1 cellular context compared by ENCODE assay signal in genomic region chr6:155248021-155249001, GRCh38.
TF ChIP-seq lines count a peak whose summit lies in the region.

No MANE protein-coding gene starts in this region.

TF ChIP-seq in H1, 55 proteins besides CTCF, POLR2A, EP300 and RAD21:
- TF ChIP-seq SP1 (IDR thresholded peaks at IDR 0.05; ENCODE audit: low read depth, low read length) (0 out of 2 replicates have a peak, but pooled peaks have one; percentile 11), NRF1 (IDR thresholded peaks at IDR 0.05; ENCODE audit: low read depth, low read length) (no peak), KDM5A (IDR thresholded peaks at IDR 0.05; ENCODE audit: low read length) (no peak), GABPA (IDR thresholded peaks at IDR 0.05; ENCODE audit: borderline replicate concordance, insufficient read depth, low read length) (no peak), CBX5 (IDR thresholded peaks at IDR 0.05; ENCODE audit: low read depth, low read length) (no peak), ASH2L (IDR thresholded peaks at IDR 0.05; ENCODE audit: low read length) (peak; percentile 30), CEBPB (IDR thresholded peaks at IDR 0.05; ENCODE audit: low read depth, low read length) (no peak), SP4 (IDR thresholded peaks at IDR 0.05; ENCODE audit: low read length) (no peak), TCF12 (IDR thresholded peaks at IDR 0.05; ENCODE audit: low read depth, low read length) (no peak), MAX (IDR thresholded peaks at IDR 0.05) (peak; percentile 27; the same call in 1 of the 2 replicates), E2F6 (IDR thresholded peaks at IDR 0.05) (0 out of 2 replicates have a peak, but pooled peaks have one; percentile 16), TAF7 (optimal IDR thresholded peaks at IDR 0.05; ENCODE audit: borderline replicate concordance, low read depth, low read length) (no peak), JUND (IDR thresholded peaks at IDR 0.05; ENCODE audit: low read length) (no peak), SAP30 (IDR thresholded peaks at IDR 0.05; ENCODE audit: insufficient read depth, insufficient replicate concordance, low read length) (no peak)
